Comparison of ENCODE assay signal across 8 cellular contexts in the genomic region with DNA sequence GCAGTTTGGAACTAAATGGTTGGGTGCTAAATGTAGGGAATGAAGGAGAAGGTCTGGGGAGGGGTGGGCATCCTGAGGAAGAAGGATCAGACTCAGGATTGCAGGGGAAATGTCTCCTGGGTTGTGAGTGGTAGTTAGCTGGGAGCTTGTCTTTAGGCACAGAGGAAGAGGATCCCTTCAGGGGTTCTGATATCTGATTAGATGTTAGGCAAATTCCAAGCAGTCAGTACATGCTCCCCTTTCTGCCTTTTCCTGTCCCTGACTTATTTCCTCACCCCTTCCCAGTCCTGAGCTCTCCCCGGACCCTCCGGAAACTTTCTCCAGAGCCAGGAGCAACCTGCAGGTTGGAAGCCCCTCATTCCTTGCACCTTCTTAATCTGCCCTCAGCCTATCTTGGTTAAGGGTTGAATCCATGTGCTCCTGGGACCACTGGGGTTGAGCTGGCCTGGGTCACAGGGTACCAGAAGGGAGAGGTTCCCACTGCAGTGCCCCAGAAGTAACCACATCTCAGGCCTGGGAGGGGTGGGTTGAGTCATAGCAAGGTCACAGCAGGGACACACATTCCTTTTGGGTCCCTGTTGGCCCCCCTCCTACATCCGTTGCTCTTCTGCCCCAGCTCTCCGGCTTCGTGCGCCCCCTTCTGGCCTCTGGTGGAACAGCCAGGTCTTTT. TPM values are rescaled to one million over a fixed set of nuclear protein-coding genes. Genes with fewer than 3 reads are reported as not detected.
DNase-seq lines count a peak whose midpoint lies in the region; ATAC-seq, FAIRE-seq and TF ChIP-seq lines count a peak whose summit lies in the region.

No MANE protein-coding gene starts in this region.

- peak; percentile 90 for TF ChIP-seq CTCF in kidney (IDR thresholded peaks at IDR 0.05; ENCODE audit: borderline replicate concordance, extremely low read depth, insufficient read depth)

- ATAC-seq in GM18909 (IDR thresholded peaks at IDR 0.05; ENCODE audit: poor library complexity, unreplicated experiment) = no peak

- peak overlapping the region in 1 of 2 donors; percentile 7 for H3K4me3 ChIP-seq in kidney (ENCODE audit: low read length in 2 of 2)

- intact Hi-C loops in kidney (cut with DNase I) = no loop called here

- H3K36me3 ChIP-seq in kidney (ENCODE audit: control insufficient read depth in 1 of 2, insufficient read depth in 2 of 2, low read length in 2 of 2) = no peaks in the 10 kb centered on the region

- H3K27ac ChIP-seq in caudate nucleus (ENCODE audit: low read depth, low read length) (peak overlapping the region; percentile 87), kidney (ENCODE audit: low read depth in 2 of 2, low read length in 2 of 2) (peak overlapping the region; percentile 66 to 72)

- no peak for FAIRE-seq in kidney (lab: Jason Lieb, UNC)

- peak; percentile 98 for DNase-seq in ACHN
- DNase-seq in GOT3 (lab: John Stamatoyannopoulos, UW) = peak; percentile 67
- DNase-seq in NCI-H226 = peak; percentile 96
- peak; percentile 74 to 84 (median 76) for DNase-seq in activated CD4-positive, CD25-positive, alpha-beta regulatory T cell (lab: John Stamatoyannopoulos, UW)
- peak in 54 of 61 donors; percentile 17 to 83 (median 62) for DNase-seq in caudate nucleus (lab: John Stamatoyannopoulos, UW)
- peak; percentile 96 for DNase-seq in kidney
- peak; percentile 85 for DNase-seq in stimulated activated CD4-positive, alpha-beta T cell treated with anti-CD3 and anti-CD28 coated beads, Interleukin-12 subunit alpha, Interleukin-12 subunit beta, amount 100 ng/mL, for 4 hours

- H3K9ac ChIP-seq in kidney (ENCODE audit: low read length in 2 of 2) = peak overlapping the region in 1 of 2 donors; percentile 24

- no peaks in the 10 kb centered on the region for H3K9me3 ChIP-seq in kidney (ENCODE audit: control insufficient read depth in 1 of 2, low read length in 2 of 2)

- peaks cover 31 to 39% of the 10 kb centered on the region in 2 donors for H3K4me1 ChIP-seq in kidney (ENCODE audit: control insufficient read depth in 1 of 2, insufficient read depth in 1 of 2, low read depth in 1 of 2, low read length in 2 of 2)

- in situ Hi-C loops in ACHN (cut with HindIII; ENCODE audit: low pct_ligation_motif_present, low pct_unique_long_range_greater_than_20kb, low sequenced_read_pairs) = no loop called here

RNA-seq across cellular contexts. Expression of a gene that starts 1.6 kb away (rescaled TPM):
- 203 TPM for total RNA-seq in kidney
- 57.3 TPM for polyA plus RNA-seq in kidney (ENCODE audit: insufficient read depth, low read depth, low replicate concordance)

RNA-seq across cellular contexts. Expression of a gene that starts 4.2 kb away (rescaled TPM):
- total RNA-seq in kidney = 0.19 TPM
- polyA plus RNA-seq in kidney (ENCODE audit: insufficient read depth, low read depth, low replicate concordance) = 0.26 TPM

RNA-seq across cellular contexts. Expression of a gene that starts 19.9 kb away (rescaled TPM):
- 72.3 TPM for total RNA-seq in kidney
- polyA plus RNA-seq in kidney (ENCODE audit: insufficient read depth, low read depth, low replicate concordance) = 40.0 TPM

RNA-seq across cellular contexts. Expression of a gene that starts 49.3 kb away (rescaled TPM):
- 179 TPM for total RNA-seq in kidney
- polyA plus RNA-seq in kidney (ENCODE audit: insufficient read depth, low read depth, low replicate concordance) = 90.1 TPM
